In the genomic region with DNA sequence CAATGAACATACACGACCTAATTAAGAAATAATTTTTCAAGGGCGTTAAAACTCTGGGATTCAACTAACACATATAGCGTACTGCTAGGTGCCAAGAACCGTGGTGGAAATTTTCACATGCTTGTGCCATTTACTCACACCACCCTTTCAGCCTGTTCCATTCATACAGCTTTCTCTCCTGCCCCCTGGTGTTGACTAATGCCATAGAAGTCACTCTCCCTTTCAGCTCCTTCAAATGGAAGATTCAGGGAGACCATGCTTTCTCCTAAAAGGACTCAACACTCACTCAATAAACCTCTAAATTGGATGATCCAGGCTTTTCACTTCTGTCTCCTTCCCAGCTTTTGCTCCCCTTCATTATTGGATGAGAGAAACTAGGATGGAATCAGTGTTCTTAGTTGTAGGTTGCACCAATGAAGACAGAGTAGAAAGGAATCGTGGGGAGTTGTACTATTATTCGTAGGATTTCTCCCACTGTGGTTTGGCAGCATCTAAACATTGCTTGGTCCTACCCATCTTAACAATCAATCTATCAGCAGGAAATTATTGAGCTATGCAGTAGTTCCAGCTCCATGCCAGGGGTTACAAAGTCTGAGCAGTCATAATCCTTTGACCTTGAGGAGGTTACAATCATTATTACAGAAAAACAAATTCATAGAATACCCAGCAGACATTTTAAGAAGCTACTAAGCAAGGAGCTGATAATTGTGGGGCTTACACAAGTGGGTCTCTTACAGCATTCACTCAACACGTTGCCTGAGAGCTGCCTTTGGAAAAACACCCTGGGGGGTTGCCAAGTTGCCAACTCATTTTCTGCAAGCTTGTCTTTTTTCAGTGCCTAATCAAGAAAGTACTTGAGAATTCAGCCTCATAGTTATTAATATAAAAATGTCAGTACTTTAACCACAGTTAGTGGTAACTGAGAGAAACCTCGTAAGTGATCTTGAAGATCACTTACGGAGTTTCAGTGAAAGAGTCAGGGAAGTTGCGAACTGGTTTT, we compare ENCODE assay signal across 9 cellular contexts. TPM values are rescaled to one million over a fixed set of nuclear protein-coding genes. Genes with fewer than 3 reads are reported as not detected.
DNase-seq lines count a peak whose midpoint lies in the region; ATAC-seq and TF ChIP-seq lines count a peak whose summit lies in the region.
"Had no signal": no experiment of that assay in that cellular context is flagged by ENCODE, and none has a peak within 500 bp of the region (broad histone marks: within the 10 kb centered on the region; RNA-seq: fewer than 3 reads in every experiment).

No MANE protein-coding gene starts in this region.

- no peak overlapping the region for H3K4me2 ChIP-seq in Karpas-422 (ENCODE audit: low read depth, low read length, poor library complexity, severe bottlenecking)
- H3K4me2 ChIP-seq in hepatocyte: no peak overlapping the region

- H3K4me1 ChIP-seq in Karpas-422 (ENCODE audit: low read length) (no peaks in the 10 kb centered on the region), hepatocyte (ENCODE audit: insufficient read depth) (peaks cover 4% of the 10 kb centered on the region), sigmoid colon (peaks cover 0 to 30% (median 17%) of the 10 kb centered on the region in 4 donors)

- no peaks in the 10 kb centered on the region for H3K79me2 ChIP-seq in Karpas-422 (ENCODE audit: low read length)
- no peaks in the 10 kb centered on the region for H3K79me2 ChIP-seq in hepatocyte

- TF ChIP-seq POLR2A in sigmoid colon (IDR thresholded peaks at IDR 0.05): no peak

- H3K9me3 ChIP-seq in Karpas-422 (ENCODE audit: low read length) (no peaks in the 10 kb centered on the region), hepatocyte (ENCODE audit: low read depth) (no peaks in the 10 kb centered on the region), sigmoid colon (no peaks in the 10 kb centered on the region)

- no peaks in the 10 kb centered on the region for H3K27me3 ChIP-seq in Karpas-422 (ENCODE audit: low read length)
- no peaks in the 10 kb centered on the region for H3K27me3 ChIP-seq in hepatocyte
- no peaks in the 10 kb centered on the region for H3K27me3 ChIP-seq in sigmoid colon

- TF ChIP-seq CTCF in hepatocyte (IDR thresholded peaks at IDR 0.05; ENCODE audit: poor library complexity): peak; percentile 76
- TF ChIP-seq CTCF in sigmoid colon (IDR thresholded peaks at IDR 0.05): peak; percentile 79 to 91 (median 90)

- H4K20me1 ChIP-seq in Karpas-422 (ENCODE audit: insufficient read depth, low read depth, low read length): no peaks in the 10 kb centered on the region
- no peaks in the 10 kb centered on the region for H4K20me1 ChIP-seq in hepatocyte (ENCODE audit: insufficient read depth, poor library complexity, severe bottlenecking)

- ATAC-seq in GM21723 (IDR thresholded peaks at IDR 0.05; ENCODE audit: unreplicated experiment): no peak

- H3K36me3 ChIP-seq in Karpas-422 (ENCODE audit: insufficient read depth, low read length) (no peaks in the 10 kb centered on the region), hepatocyte (replicated peaks; ENCODE audit: insufficient read depth, low read depth) (no peaks in the 10 kb centered on the region), sigmoid colon (peaks cover 0 to 2% (median under 1%) of the 10 kb centered on the region in 4 donors)

- intact Hi-C loops in sigmoid colon (cut with DNase I): loop anchor here (1.0 to 10.0 kb wide), 4 partner anchors 141 to 471 kb away; a partner anchor contains a TSS

- H2AFZ ChIP-seq in Karpas-422 (ENCODE audit: low read length) (no peak overlapping the region), hepatocyte (no peak overlapping the region)

- H3K9ac ChIP-seq in Karpas-422 (ENCODE audit: low read length): no peak overlapping the region

- no peaks in the 10 kb centered on the region for H3K9me2 ChIP-seq in Karpas-422 (replicated peaks; ENCODE audit: insufficient read depth, low read length)
- no peaks in the 10 kb centered on the region for H3K9me2 ChIP-seq in hepatocyte (replicated peaks; ENCODE audit: insufficient read depth)

- TF ChIP-seq EP300 in sigmoid colon (IDR thresholded peaks at IDR 0.05): no peak

- DNase-seq in activated CD8-positive, alpha-beta memory T cell treated with anti-CD3 and anti-CD28 coated beads for 24 hours: peak; percentile 61
- no peak for DNase-seq in activated CD8-positive, alpha-beta memory T cell treated with anti-CD3 and anti-CD28 coated beads, Interleukin-2, amount 50 U/mL, for 48 hours
- DNase-seq in Karpas-422: peak; percentile 67
- peak; percentile 71 for DNase-seq in RKO (ENCODE audit: low spot score)
- peak in 36 of 58 donors; percentile 1 to 72 (median 39) for DNase-seq in anterior cingulate cortex (lab: John Stamatoyannopoulos, UW)
- peak; percentile 88 for DNase-seq in hepatocyte (ENCODE audit: low spot score)
- DNase-seq in sigmoid colon: peak; percentile 82

- 63% methylated on average over 10 of the region's 10 CpGs for WGBS in hepatocyte (ENCODE audit: low lambda C conversion rate, missing lambda C conversion rate)
- WGBS in sigmoid colon, 2 donors: 56 to 58% methylated on average over 10 of the region's 10 CpGs

- H3K4me3 ChIP-seq in Karpas-422 (ENCODE audit: low read length) (no peak overlapping the region), hepatocyte (no peak overlapping the region), sigmoid colon (no peak overlapping the region)

- H3K27ac ChIP-seq in Karpas-422 (ENCODE audit: low read length): no peak overlapping the region
- no peak overlapping the region for H3K27ac ChIP-seq in hepatocyte
- H3K27ac ChIP-seq in sigmoid colon: peak overlapping the region in 3 of 4 donors; percentile 86 to 93 (median 87)
- H3K27ac ChIP-seq: epithelial cell of prostate had no signal

RNA-seq across cellular contexts. Expression of a gene that starts 2.8 kb away (rescaled TPM):
- not detected in 2 replicates for total RNA-seq in Karpas-422 (2014; rRNA removed; shearing (Covaris generic); ENCODE audit: low replicate concordance)
- total RNA-seq in hepatocyte (45.0 and 65.7 TPM in 2 replicates), sigmoid colon (10 to 100 TPM; 23.7 to 40.0 (median 34.4) TPM)
- polyA plus RNA-seq in hepatocyte (9.6 and 20.2 TPM in 2 replicates), sigmoid colon (1 to 10 TPM; 1.9 to 4.2 (median 3.2) TPM)

Comparison
In these comparisons a context has a peak if more than half of its experiments do, and no peak if none do; other contexts are left out.
1. H3K27ac ChIP-seq: peak in sigmoid colon (3 of 4); none in Karpas-422 (single experiment) and hepatocyte (single experiment).
2. RNA of a gene that starts 2.8 kb away (total RNA-seq): 45.0 to 65.7 TPM in hepatocyte and 23.7 to 40.0 TPM in sigmoid colon; not detected in Karpas-422; every median in the first group is over 10 times any median in the second.